In the genomic region with DNA sequence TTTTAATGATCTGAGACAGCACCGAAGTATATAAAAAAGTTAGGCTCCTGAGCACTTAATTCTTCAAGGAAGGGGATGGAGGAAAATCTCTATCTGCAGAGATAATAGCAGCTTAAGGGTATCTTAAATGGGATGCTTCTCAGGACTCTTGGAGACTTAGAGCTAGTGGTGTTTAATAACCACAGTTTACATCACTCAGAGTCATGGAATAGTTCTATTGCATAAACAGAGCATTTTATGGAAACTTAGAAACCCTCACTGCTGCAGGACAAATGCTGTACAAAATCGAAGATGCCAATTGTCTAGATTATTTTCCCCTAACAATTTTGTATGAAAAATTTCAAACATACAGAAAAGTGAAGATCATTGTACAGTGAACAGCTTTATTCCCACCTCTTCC, we compare ENCODE assay signal across 25 cellular contexts.
"Had no signal": no experiment of that assay in that cellular context is flagged by ENCODE, and none has a peak within 500 bp of the region (broad histone marks: within the 10 kb centered on the region; RNA-seq: fewer than 3 reads in every experiment).

No MANE protein-coding gene starts in this region.

- FAIRE-seq: colon, islet of Langerhans had no signal

- H3K4me3 ChIP-seq: dorsolateral prefrontal cortex, gastroesophageal sphincter, heart left ventricle, hepatocyte, left lung, prostate gland, skin epidermis, thoracic aorta, tibial nerve, upper lobe of right lung, uterus had no signal

- DNase-seq: dorsolateral prefrontal cortex; effector CD4-positive, alpha-beta T cell; foreskin keratinocyte; heart left ventricle; left cardiac atrium; left lung; mesendoderm; midbrain; naive thymus-derived CD8-positive, alpha-beta T cell; nephron progenitor cell; nucleus accumbens; right cardiac atrium; stimulated activated CD4-positive, alpha-beta T cell treated with anti-CD3 and anti-CD28 coated beads, Interleukin-15, amount 100 ng/mL, for 24 hours; stimulated activated CD4-positive, alpha-beta T cell treated with anti-CD3 and anti-CD28 coated beads, Interleukin-2, amount 100 ng/mL, for 48 hours; stimulated activated naive B cell treated with anti-CD40 and anti-IgM and Interleukin-4, amounts not matched to agents 10 μg/mL and 1 μg/mL and 100 μg/mL, for 72 hours; upper lobe of right lung; uterus had no signal

- ATAC-seq: foreskin keratinocyte; gastroesophageal sphincter; heart left ventricle; left cardiac atrium; left lung; naive thymus-derived CD8-positive, alpha-beta T cell; right cardiac atrium; stimulated activated naive B cell treated with anti-CD40 and anti-IgM and Interleukin-4, amounts not matched to agents 10 μg/mL and 1 μg/mL and 100 μg/mL, for 72 hours; upper lobe of right lung had no signal
